In genomic region chr5:2017540-2018389, GRCh38 we compare ENCODE assay signal across 8 cellular contexts.
A peak's percentile ranks its signal among the peaks of the same experiment; 100 is the strongest.
DNase-seq lines count a peak whose midpoint lies in the region; ATAC-seq and TF ChIP-seq lines count a peak whose summit lies in the region.

No MANE protein-coding gene starts in this region.

- H3K4me3 Mint-ChIP-seq in type B pancreatic cell = no peak overlapping the region

- TF ChIP-seq CTCF in heart right ventricle (IDR thresholded peaks at IDR 0.05) = peak in 7 of 9 donors; percentile 24 to 49 (median 35)
- TF ChIP-seq CTCF in type B pancreatic cell (conservative IDR thresholded peaks at IDR 0.05) = peak; percentile 73
- TF ChIP-seq CTCF in tibial nerve (IDR thresholded peaks at IDR 0.05) = no peak

- no peak for ATAC-seq in heart right ventricle
- no peak for ATAC-seq in left ventricle myocardium superior
- ATAC-seq in HG02610 (IDR thresholded peaks at IDR 0.05; ENCODE audit: unreplicated experiment) = no peak

- H3K4me1 Mint-ChIP-seq in type B pancreatic cell (ENCODE audit: unreplicated experiment) = peaks cover 6% of the 10 kb centered on the region

- TF ChIP-seq POLR2A in tibial nerve (IDR thresholded peaks at IDR 0.05) = no peak

- peaks cover 17% of the 10 kb centered on the region for H3K27me3 Mint-ChIP-seq in type B pancreatic cell

- H3K27me3 ChIP-seq in heart right ventricle (peaks cover 0 to 7% (median 0%) of the 10 kb centered on the region in 7 donors), tibial nerve (no peaks in the 10 kb centered on the region)

- H3K36me3 ChIP-seq in heart right ventricle (no peaks in the 10 kb centered on the region), tibial nerve (no peaks in the 10 kb centered on the region)

- intact Hi-C loops in heart right ventricle (cut with DNase I) = loop anchor here in 1 of 10 donors (10.0 kb wide), 1 partner anchor 253 kb away; no protein-coding TSS in a partner anchor
- intact Hi-C loops in left ventricle myocardium superior (cut with micrococcal nuclease) = no loop called here

- no peaks in the 10 kb centered on the region for H3K36me3 Mint-ChIP-seq in type B pancreatic cell

- 82 to 84% methylated on average over 20 of the region's 20 CpGs for WGBS in heart right ventricle, 2 donors
- 81 to 82% methylated on average over 20 of the region's 20 CpGs for WGBS in tibial nerve, 2 donors

- H3K4me3 ChIP-seq in heart right ventricle = no peak overlapping the region
- no peak overlapping the region for H3K4me3 ChIP-seq in tibial nerve

- no peak for TF ChIP-seq EP300 in tibial nerve (IDR thresholded peaks at IDR 0.05)

- no peak overlapping the region for H3K27ac ChIP-seq in heart right ventricle
- H3K27ac ChIP-seq in tibial nerve = no peak overlapping the region

- H3K4me1 ChIP-seq in heart right ventricle (peaks cover 0 to 13% (median 0%) of the 10 kb centered on the region in 9 donors), tibial nerve (no peaks in the 10 kb centered on the region)

- H3K9me3 Mint-ChIP-seq in type B pancreatic cell = no peaks in the 10 kb centered on the region

- DNase-seq in heart right ventricle (no peak), left ventricle myocardium superior (no peak), NCI-H1694 treated with DMSO at 0.1 percent for 48 hours (lab: John Stamatoyannopoulos, UW) (peak; percentile 18), type B pancreatic cell (ENCODE audit: extremely low spot score, unreplicated experiment) (no peak), tibial nerve (ENCODE audit: low spot score in 2 of 2) (no peak), D341Med (ENCODE audit: low spot score) (no peak)
- peak; percentile 16 for DNase-seq in effector CD8-positive, alpha-beta T cell (lab: John Stamatoyannopoulos, UW)

- H3K27ac Mint-ChIP-seq in type B pancreatic cell = no peak overlapping the region

- H3K9me3 ChIP-seq in heart right ventricle = no peaks in the 10 kb centered on the region
- no peaks in the 10 kb centered on the region for H3K9me3 ChIP-seq in tibial nerve

Comparison
In these comparisons a context has a peak if more than half of its experiments do, and no peak if none do; other contexts are left out.
1. DNase-seq: peak in NCI-H1694 treated with DMSO at 0.1 percent for 48 hours (single experiment) and effector CD8-positive, alpha-beta T cell (single experiment); none in heart right ventricle (0 of 2), left ventricle myocardium superior (single experiment), type B pancreatic cell (single experiment), tibial nerve (0 of 2) and D341Med (single experiment).
2. CTCF ChIP-seq: peak in heart right ventricle (7 of 9) and type B pancreatic cell (single experiment); none in tibial nerve (0 of 5).